In genomic region chr12:50764861-50765324, GRCh38 we compare ENCODE assay signal across 8 cellular contexts. TPM values are rescaled to one million over a fixed set of nuclear protein-coding genes. Genes with fewer than 3 reads are reported as not detected.
A peak's percentile ranks its signal among the peaks of the same experiment; 100 is the strongest.
DNase-seq lines count a peak whose midpoint lies in the region; ATAC-seq and TF ChIP-seq lines count a peak whose summit lies in the region.

No MANE protein-coding gene starts in this region.

- intact Hi-C loops in colonic mucosa (cut with DNase I) = loop anchor here (5.0 kb wide), 2 partner anchors 57 to 222 kb away; no protein-coding TSS in a partner anchor

- H3K4me3 ChIP-seq in BE2C (ENCODE audit: low read depth, low read length) (peak overlapping the region; percentile 77), colonic mucosa (peak overlapping the region; percentile 91), lung (peak overlapping the region; percentile 94)

- DNase-seq in BE2C = peak; percentile 76
- peak; percentile 90 for DNase-seq in SW480 (ENCODE audit: low spot score)
- peak; percentile 56 for DNase-seq in colonic mucosa
- DNase-seq in lung (ENCODE audit: low spot score) = peak; percentile 39
- DNase-seq in stimulated activated naive CD8-positive, alpha-beta T cell treated with anti-CD3 and anti-CD28 coated beads, Interleukin-15, amount 100 ng/mL, for 72 hours = peak in 1 of 2 donors; percentile 41

- TF ChIP-seq CTCF in BE2C (IDR thresholded peaks at IDR 0.05; ENCODE audit: low read depth, low read length) (no peak), colonic mucosa (IDR thresholded peaks at IDR 0.05) (no peak), lung (IDR thresholded peaks at IDR 0.05; ENCODE audit: control extremely low read depth, extremely low read depth) (no peak)

- H3K9me3 Mint-ChIP-seq in stimulated activated naive CD8-positive, alpha-beta T cell treated with anti-CD3 and anti-CD28 coated beads, Interleukin-15, amount 100 ng/mL, for 72 hours = no peaks in the 10 kb centered on the region

- H3K27me3 ChIP-seq in BE2C (no peaks in the 10 kb centered on the region), colonic mucosa (no peaks in the 10 kb centered on the region), lung (ENCODE audit: control insufficient read depth, insufficient read depth) (no peaks in the 10 kb centered on the region)

- H3K9ac ChIP-seq in colonic mucosa (ENCODE audit: low read depth in 2 of 2, low read length in 2 of 2) = peak overlapping the region; percentile 89 to 95

- H3K4me1 ChIP-seq in BE2C (peaks cover 11% of the 10 kb centered on the region), colonic mucosa (no peaks in the 10 kb centered on the region), lung (ENCODE audit: control insufficient read depth in 2 of 2, insufficient read depth in 2 of 2, low read length in 2 of 2) (peaks cover 2 to 10% of the 10 kb centered on the region in 2 donors)

- no peaks in the 10 kb centered on the region for H3K27me3 Mint-ChIP-seq in stimulated activated naive CD8-positive, alpha-beta T cell treated with anti-CD3 and anti-CD28 coated beads, Interleukin-15, amount 100 ng/mL, for 72 hours

- no peaks in the 10 kb centered on the region; the same call in 1 of the 2 replicates for H3K9me3 ChIP-seq in BE2C
- H3K9me3 ChIP-seq in colonic mucosa = no peaks in the 10 kb centered on the region
- no peaks in the 10 kb centered on the region for H3K9me3 ChIP-seq in lung (ENCODE audit: control insufficient read depth in 2 of 2, insufficient read depth in 1 of 2, low read length in 1 of 2)

- H3K27ac ChIP-seq in colonic mucosa = peak overlapping the region; percentile 80
- peak overlapping the region; percentile 91 to 97 for H3K27ac ChIP-seq in lung (ENCODE audit: low read depth in 1 of 2, low read length in 1 of 2)

- ATAC-seq in GM18517 (IDR thresholded peaks at IDR 0.05; ENCODE audit: unreplicated experiment) (peak; percentile 18), HG03571 (IDR thresholded peaks at IDR 0.05; ENCODE audit: unreplicated experiment) (peak; percentile 7), lung (ENCODE audit: insufficient read depth, low FRiP score) (peak; percentile 7), GM21786 (IDR thresholded peaks at IDR 0.05; ENCODE audit: unreplicated experiment) (no peak)
- peak; percentile 23 for ATAC-seq in stimulated activated naive CD8-positive, alpha-beta T cell treated with anti-CD3 and anti-CD28 coated beads, Interleukin-15, amount 100 ng/mL, for 72 hours

- 0 to 1% methylated on average over 17 of the region's 17 CpGs for WGBS in lung, 2 donors

- H3K36me3 ChIP-seq in BE2C (no peaks in the 10 kb centered on the region), colonic mucosa (no peaks in the 10 kb centered on the region), lung (ENCODE audit: control insufficient read depth in 2 of 2, insufficient read depth in 2 of 2, low read length in 2 of 2) (no peaks in the 10 kb centered on the region)

- peak overlapping the region; percentile 90 to 93 for H3K27ac Mint-ChIP-seq in stimulated activated naive CD8-positive, alpha-beta T cell treated with anti-CD3 and anti-CD28 coated beads, Interleukin-15, amount 100 ng/mL, for 72 hours

- H3K4me3 Mint-ChIP-seq in stimulated activated naive CD8-positive, alpha-beta T cell treated with anti-CD3 and anti-CD28 coated beads, Interleukin-15, amount 100 ng/mL, for 72 hours = peak overlapping the region; percentile 89 to 99

- peaks cover 50% of the 10 kb centered on the region for H3K4me1 Mint-ChIP-seq in stimulated activated naive CD8-positive, alpha-beta T cell treated with anti-CD3 and anti-CD28 coated beads, Interleukin-15, amount 100 ng/mL, for 72 hours

RNA-seq across cellular contexts. Expression of gene ATF1, which starts 1.0 kb away (rescaled TPM):
- polyA plus RNA-seq in BE2C (2012; ENCODE audit: insufficient read depth, insufficient read length, low read depth) = 32.3 TPM
- total RNA-seq in colonic mucosa (10 to 100 TPM; 39.5 to 49.9 TPM), lung (10 to 100 TPM; 28.5 to 54.1 TPM)
- 10 to 100 TPM in 1 of 2 donors, 1 to 10 TPM in 1; 7.7 to 16.1 TPM for polyA plus RNA-seq in lung
